In genomic region chr7:106276513-106276912, GRCh38 we compare ENCODE assay signal across 20 cellular contexts. TPM values are rescaled to one million over a fixed set of nuclear protein-coding genes. Genes with fewer than 3 reads are reported as not detected.
A peak's percentile ranks its signal among the peaks of the same experiment; 100 is the strongest.
DNase-seq lines count a peak whose midpoint lies in the region; ATAC-seq, FAIRE-seq and TF ChIP-seq lines count a peak whose summit lies in the region.
"Had no signal": no experiment of that assay in that cellular context is flagged by ENCODE, and none has a peak within 500 bp of the region (broad histone marks: within the 10 kb centered on the region; RNA-seq: fewer than 3 reads in every experiment).

No MANE protein-coding gene starts in this region.

- H3K4me2 ChIP-seq in HepG2 (ENCODE audit: low read depth, low read length): no peak overlapping the region
- H3K4me2 ChIP-seq: GM23338 had no signal

- no peak for DNase-seq in activated T-cell treated with anti-CD3 and anti-CD28 coated beads, Interleukin-2, amount 50 U/mL, for 4 hours
- no peak for DNase-seq in activated T-cell treated with anti-CD3 and anti-CD28 coated beads, Interleukin-2, amount 50 U/mL, for 1 hour
- DNase-seq in right lobe of liver: no peak
- DNase-seq in HepG2 (ENCODE audit: low spot score): no peak
- DNase-seq in hippocampal formation (lab: John Stamatoyannopoulos, UW): no peak
- no peak for DNase-seq in omental fat pad (ENCODE audit: low spot score)
- DNase-seq: BE2C; CD4-positive, alpha-beta memory T cell; DMS153; DMS79 treated with DMSO at 0.1 percent for 48 hours; EL; H7 had no signal

- peak overlapping the region; percentile 88 for H3K4me3 Mint-ChIP-seq in activated T-cell treated with anti-CD3 and anti-CD28 coated beads, Interleukin-2, amount 50 U/mL, for 4 hours
- H3K4me3 Mint-ChIP-seq in activated T-helper 17 cell treated with anti-CD3 and anti-CD28 coated beads, Interleukin-2, amount 50 U/mL, for 72 hours: peak overlapping the region; percentile 95
- H3K4me3 Mint-ChIP-seq: CD4-positive, alpha-beta memory T cell; GM23338 had no signal

- ATAC-seq in activated T-cell treated with anti-CD3 and anti-CD28 coated beads, Interleukin-2, amount 50 U/mL, for 4 hours: no peak
- ATAC-seq in right lobe of liver (no peak), HepG2 (no peak), omental fat pad (ENCODE audit: low FRiP score) (no peak)
- no peak for ATAC-seq in activated T-helper 17 cell treated with anti-CD3 and anti-CD28 coated beads, Interleukin-2, amount 50 U/mL, for 72 hours (replicated peaks)
- ATAC-seq: A549, GM23338 had no signal

- no peaks in the 10 kb centered on the region for H3K9me3 Mint-ChIP-seq in activated T-cell treated with anti-CD3 and anti-CD28 coated beads, Interleukin-2, amount 50 U/mL, for 4 hours
- H3K9me3 Mint-ChIP-seq in activated T-helper 17 cell treated with anti-CD3 and anti-CD28 coated beads, Interleukin-2, amount 50 U/mL, for 72 hours: no peaks in the 10 kb centered on the region
- H3K9me3 Mint-ChIP-seq: CD4-positive, alpha-beta memory T cell; GM23338 had no signal

- no peak for FAIRE-seq in HepG2 (lab: Jason Lieb, UNC)
- FAIRE-seq: A549, D721Med, G401.6, GM12891 had no signal

- H2AFZ ChIP-seq in HepG2 (ENCODE audit: low read length): no peak overlapping the region
- H2AFZ ChIP-seq: GM23338 had no signal

- CTCF ChIA-PET in HepG2 (lab: Yijun Ruan, JAX; ENCODE audit: low intra/inter-chr PET ratio, low total read pairs): no interaction called here

- peaks cover 0 to 57% (median 16%) of the 10 kb centered on the region in 4 donors for H3K4me1 ChIP-seq in right lobe of liver
- peaks cover 19% of the 10 kb centered on the region for H3K4me1 ChIP-seq in HepG2 (ENCODE audit: insufficient read depth, low read length)
- H3K4me1 ChIP-seq in neutrophil (ENCODE audit: control insufficient read depth in 1 of 2, insufficient read depth in 1 of 2, low read depth in 1 of 2, low read length in 1 of 2): peaks cover 92% of the 10 kb centered on the region in 2 experiments
- H3K4me1 ChIP-seq: BE2C had no signal

- no peaks in the 10 kb centered on the region for H3K9me3 ChIP-seq in right lobe of liver
- H3K9me3 ChIP-seq in HepG2 (ENCODE audit: low read length): no peaks in the 10 kb centered on the region
- H3K9me3 ChIP-seq in neutrophil: peaks cover 50% of the 10 kb centered on the region
- H3K9me3 ChIP-seq: A549, BE2C had no signal

- intact Hi-C loops in right lobe of liver (cut with DNase I) (no loop called here), HepG2 (cut with micrococcal nuclease; ENCODE audit: unreplicated experiment) (no loop called here)

- H3K27me3 Mint-ChIP-seq in activated T-cell treated with anti-CD3 and anti-CD28 coated beads, Interleukin-2, amount 50 U/mL, for 4 hours (ENCODE audit: low read depth): no peaks in the 10 kb centered on the region
- H3K27me3 Mint-ChIP-seq in activated T-helper 17 cell treated with anti-CD3 and anti-CD28 coated beads, Interleukin-2, amount 50 U/mL, for 72 hours: no peaks in the 10 kb centered on the region
- H3K27me3 Mint-ChIP-seq: CD4-positive, alpha-beta memory T cell had no signal

- POLR2A ChIA-PET in HepG2 (lab: Yijun Ruan, JAX): no interaction called here

- peaks cover 67% of the 10 kb centered on the region for H3K36me3 Mint-ChIP-seq in activated T-cell treated with anti-CD3 and anti-CD28 coated beads, Interleukin-2, amount 50 U/mL, for 4 hours (ENCODE audit: insufficient read depth)
- H3K36me3 Mint-ChIP-seq in activated T-helper 17 cell treated with anti-CD3 and anti-CD28 coated beads, Interleukin-2, amount 50 U/mL, for 72 hours (ENCODE audit: low read depth): peaks cover 100% of the 10 kb centered on the region

- H3K9ac ChIP-seq in HepG2 (ENCODE audit: insufficient read depth, low read depth, low read length): no peak overlapping the region

- in situ Hi-C loops in HepG2 (cut with HindIII; ENCODE audit: extremely low pct_ligation_motif_present, low pct_unique_long_range_greater_than_20kb): no loop called here

- H3K27me3 ChIP-seq in right lobe of liver (no peaks in the 10 kb centered on the region), HepG2 (ENCODE audit: control insufficient read depth in 1 of 2, insufficient read depth in 2 of 2, low read length in 2 of 2) (no peaks in the 10 kb centered on the region), neutrophil (no peaks in the 10 kb centered on the region)
- H3K27me3 ChIP-seq: BE2C had no signal

- TF ChIP-seq POLR2A in right lobe of liver (IDR thresholded peaks at IDR 0.05) (peak; percentile 15), HepG2 (IDR thresholded peaks at IDR 0.05; ENCODE audit: insufficient read depth in 1 of 2, low read depth in 2 of 2, low read length in 2 of 2) (no peak)

- peaks cover 5% of the 10 kb centered on the region; the same call in 1 of the 2 replicates for H4K20me1 ChIP-seq in HepG2 (ENCODE audit: insufficient read depth, low read length)

- H3K27ac Mint-ChIP-seq in activated T-helper 17 cell treated with anti-CD3 and anti-CD28 coated beads, Interleukin-2, amount 50 U/mL, for 72 hours: no peak overlapping the region
- H3K27ac Mint-ChIP-seq: GM23338 had no signal

- H3K4me3 ChIP-seq in right lobe of liver (no peak overlapping the region), HepG2 (replicated peaks in 1 of 3; ENCODE audit: insufficient read depth in 1 of 3, low read depth in 2 of 3, low read length in 3 of 3) (no peak overlapping the region), neutrophil (ENCODE audit: low read depth in 1 of 2, low read length in 1 of 2) (peak overlapping the region; percentile 86 to 89)
- H3K4me3 ChIP-seq: A549, GM23338 had no signal

- TF ChIP-seq RAD21 in HepG2 (CRISPR knock-in tag; IDR thresholded peaks at IDR 0.05): no peak

- peaks cover 53% of the 10 kb centered on the region for H3K79me2 ChIP-seq in HepG2 (ENCODE audit: insufficient read depth, low read length)

- H3K27ac ChIP-seq in right lobe of liver (no peak overlapping the region), HepG2 (ENCODE audit: extremely low read length, insufficient read depth, low read length) (no peak overlapping the region), neutrophil (peak overlapping the region; percentile 96)
- H3K27ac ChIP-seq: A549, C4-2B had no signal

- H3K36me3 ChIP-seq in right lobe of liver (peaks cover 5 to 67% (median 46%) of the 10 kb centered on the region in 4 donors), HepG2 (replicated peaks in 1 of 2; ENCODE audit: control insufficient read depth in 1 of 2, insufficient read depth in 2 of 2, low read length in 2 of 2) (peaks cover 1 to 46% of the 10 kb centered on the region in 2 experiments; a peak in 4 of 5 replicates), neutrophil (peaks cover 100% of the 10 kb centered on the region)

- peaks cover 40% of the 10 kb centered on the region for H3K4me1 Mint-ChIP-seq in activated T-cell treated with anti-CD3 and anti-CD28 coated beads, Interleukin-2, amount 50 U/mL, for 4 hours (ENCODE audit: low read depth)
- peaks cover 31% of the 10 kb centered on the region for H3K4me1 Mint-ChIP-seq in activated T-helper 17 cell treated with anti-CD3 and anti-CD28 coated beads, Interleukin-2, amount 50 U/mL, for 72 hours

- 98% methylated on average over 7 of the region's 10 CpGs for WGBS in right lobe of liver (ENCODE audit: insufficient coverage, low coverage, low lambda C conversion rate, missing lambda C conversion rate)
- WGBS in HepG2 (ENCODE audit: low lambda C conversion rate): 95% methylated on average over 10 of the region's 10 CpGs

- TF ChIP-seq EP300 in HepG2 (IDR thresholded peaks at IDR 0.05; ENCODE audit: low read depth in 2 of 2, low read length in 2 of 2): no peak
- TF ChIP-seq EP300 in HepG2 (CRISPR knock-in tag; IDR thresholded peaks at IDR 0.05; ENCODE audit: borderline replicate concordance): no peak

- TF ChIP-seq CTCF in right lobe of liver (IDR thresholded peaks at IDR 0.05) (no peak), HepG2 (CRISPR knock-in tag; IDR thresholded peaks at IDR 0.05) (no peak), neutrophil (IDR thresholded peaks at IDR 0.05) (no peak), omental fat pad (IDR thresholded peaks at IDR 0.05) (no peak)

- no TSS peak for BruUV-seq in HepG2 (replicated peaks; lab: Mats Ljungman, UMichigan)

RNA-seq across cellular contexts. Expression of gene NAMPT, which starts 8.3 kb away (rescaled TPM):
- 1,000 to 10,000 TPM; 1,116 to 1,426 (median 1,121) TPM for total RNA-seq in activated T-cell treated with anti-CD3 and anti-CD28 coated beads, Interleukin-2, amount 50 U/mL, for 4 hours
- total RNA-seq in right lobe of liver: 100 to 1,000 TPM; 118 to 726 (median 515) TPM
- total RNA-seq in HepG2 (2016; rRNA removed; fragmentation: Illumina TruSeq; extraction: Trizol): 67.7 and 105 TPM in 2 replicates
- total RNA-seq in HepG2 (2016; cell fraction: cytosol; rRNA removed; fragmentation: Illumina TruSeq; extraction: Trizol; ENCODE audit: low read depth): 13.0 and 13.4 TPM in 2 replicates
- total RNA-seq in HepG2 (2016; cell fraction: insoluble cytoplasmic fraction; rRNA removed; fragmentation: Illumina TruSeq; extraction: Trizol): 64.2 and 94.5 TPM in 2 replicates
- total RNA-seq in HepG2 (2016; cell fraction: membrane; rRNA removed; fragmentation: Illumina TruSeq; extraction: Trizol): 33.7 and 41.5 TPM in 2 replicates
- total RNA-seq in HepG2 (2016; cell fraction: nucleus; rRNA removed; fragmentation: Illumina TruSeq; extraction: Trizol): 43.1 and 45.4 TPM in 2 replicates
- 10.4 and 15.8 TPM in 2 replicates for polyA plus RNA-seq in HepG2 (2011; rRNA removed)
- polyA plus RNA-seq in HepG2 (2011; cell fraction: cytosol; rRNA removed): 6.9 and 10.2 TPM in 2 replicates
- 4.5 and 9.2 TPM in 2 replicates for polyA plus RNA-seq in HepG2 (2011; cell fraction: nucleus; rRNA removed)
- 32.6 and 38.7 TPM in 2 replicates for polyA plus RNA-seq in HepG2 (2012)
- polyA plus RNA-seq in HepG2 (2016; cell fraction: cytosol; fragmentation: Illumina TruSeq; extraction: Trizol; ENCODE audit: low read depth): 7.8 and 8.1 TPM in 2 replicates
- 74.3 and 76.8 TPM in 2 replicates for polyA plus RNA-seq in HepG2 (2016; cell fraction: insoluble cytoplasmic fraction; fragmentation: Illumina TruSeq; extraction: Trizol; ENCODE audit: low read depth)
- polyA plus RNA-seq in HepG2 (2016; cell fraction: membrane; fragmentation: Illumina TruSeq; extraction: Trizol; ENCODE audit: low read depth): 14.5 and 16.2 TPM in 2 replicates
- 23.2 and 29.2 TPM in 2 replicates for polyA plus RNA-seq in HepG2 (2016; cell fraction: nucleus; fragmentation: Illumina TruSeq; extraction: Trizol; ENCODE audit: insufficient read depth, low read depth)
- polyA minus RNA-seq in HepG2 (2011; rRNA and poly(A)+ RNA removed; ENCODE audit: low replicate concordance): 7.5 and 29.2 TPM in 2 replicates
- polyA minus RNA-seq in HepG2 (2011; cell fraction: cytosol; rRNA and poly(A)+ RNA removed): 43.6 and 50.5 TPM in 2 replicates
- polyA minus RNA-seq in HepG2 (2011; cell fraction: nucleus; rRNA and poly(A)+ RNA removed): 56.3 and 66.5 TPM in 2 replicates
- total RNA-seq in activated T-helper 17 cell treated with anti-CD3 and anti-CD28 coated beads, Interleukin-2, amount 50 U/mL, for 72 hours: 100 to 1,000 TPM; 296 to 469 TPM
- total RNA-seq in omental fat pad: 1,000 to 10,000 TPM in 2 of 4 donors, 100 to 1,000 TPM in 2; 636 to 2,401 (median 1,222) TPM

Comparison
In these comparisons a context has a peak if more than half of its experiments do, and no peak if none do; other contexts are left out.
1. H3K4me3 ChIP-seq: peak in neutrophil (2 of 2); none in right lobe of liver (0 of 3) and HepG2 (0 of 3).